ENCODE assay signal across 7 cellular contexts in the genomic region with DNA sequence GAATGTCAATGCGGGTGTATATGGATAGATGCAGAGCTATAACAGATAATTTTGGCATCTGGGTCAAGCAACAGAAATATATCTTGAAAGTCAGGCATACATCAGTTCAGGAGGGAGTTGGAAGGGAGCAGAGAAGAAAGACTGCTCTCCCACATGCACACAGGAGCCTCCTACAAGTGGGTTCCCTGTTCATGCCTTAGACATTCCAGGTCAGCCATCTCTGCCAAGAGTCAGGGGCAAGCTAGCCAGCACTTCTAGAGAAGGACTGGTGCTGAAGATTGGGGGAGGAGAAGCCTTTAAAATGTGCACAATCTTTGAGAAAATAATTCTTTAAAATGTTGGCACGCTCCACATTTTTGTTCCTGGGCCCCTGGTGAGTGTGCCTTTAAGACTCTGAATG. TPM values are rescaled to one million over a fixed set of nuclear protein-coding genes. Genes with fewer than 3 reads are reported as not detected.
"Had no signal": no experiment of that assay in that cellular context is flagged by ENCODE, and none has a peak within 500 bp of the region (broad histone marks: within the 10 kb centered on the region; RNA-seq: fewer than 3 reads in every experiment).

No MANE protein-coding gene starts in this region.

- H3K4me1 Mint-ChIP-seq: IgD-negative memory B cell had no signal

- H3K4me2 ChIP-seq: GM23338 had no signal

- ATAC-seq: GM23338, HepG2 had no signal

- H3K9me3 Mint-ChIP-seq: H9 had no signal

- H3K4me3 Mint-ChIP-seq: GM23338, H9, IgD-negative memory B cell had no signal

- FAIRE-seq: H1, H54, HepG2 had no signal

- DNase-seq: H9, HCEC 1CT had no signal

- H3K36me3 Mint-ChIP-seq: IgD-negative memory B cell had no signal

- H3K27ac Mint-ChIP-seq: GM23338, H9, IgD-negative memory B cell had no signal

- H3K4me3 ChIP-seq: GM23338 had no signal

RNA-seq across cellular contexts. Expression of gene PCDH12, which starts 56.0 kb away (rescaled TPM):
- total RNA-seq: H9, HepG2 had no signal
- polyA plus RNA-seq: HepG2 had no signal
